Comparison of ENCODE assay signal across 21 cellular contexts in genomic region chr17:8888704-8889302, GRCh38. TPM values are rescaled to one million over a fixed set of nuclear protein-coding genes. Genes with fewer than 3 reads are reported as not detected.
"Had no signal": no experiment of that assay in that cellular context is flagged by ENCODE, and none has a peak within 500 bp of the region (broad histone marks: within the 10 kb centered on the region; RNA-seq: fewer than 3 reads in every experiment).

No MANE protein-coding gene starts in this region.

- H3K9me3 ChIP-seq: adrenal gland, gastrocnemius medialis, left lung, psoas muscle, right lobe of liver had no signal

- H3K27me3 Mint-ChIP-seq: activated CD4-positive, alpha-beta T cell treated with anti-CD3 and anti-CD28 coated beads, Interleukin-2, amount 10 ng/mL, durations not matched to agents 24 days and 14 days; activated T-helper 17 cell treated with anti-CD3 and anti-CD28 coated beads, Interleukin-2, amount 50 U/mL, for 72 hours; effector memory CD8-positive, alpha-beta T cell; memory B cell had no signal

- H3K4me3 Mint-ChIP-seq: activated CD4-positive, alpha-beta T cell treated with anti-CD3 and anti-CD28 coated beads, Interleukin-2, amount 10 ng/mL, durations not matched to agents 24 days and 14 days; activated naive CD4-positive, alpha-beta T cell treated with anti-CD3 and anti-CD28 coated beads for 36 hours; activated T-helper 17 cell treated with anti-CD3 and anti-CD28 coated beads, Interleukin-2, amount 50 U/mL, for 72 hours; effector memory CD8-positive, alpha-beta T cell; memory B cell; nephron; T-helper 2 cell treated with Interferon-gamma antibody and Interleukin-4, amounts not matched to agents 5 μg/mL and 100 μg/mL, for 36 hours had no signal

- H3K4me1 ChIP-seq: adrenal gland, gastrocnemius medialis, left lung, psoas muscle, right lobe of liver had no signal

- H3K27ac Mint-ChIP-seq: activated CD4-positive, alpha-beta T cell treated with anti-CD3 and anti-CD28 coated beads, Interleukin-2, amount 10 ng/mL, durations not matched to agents 24 days and 14 days; activated naive CD4-positive, alpha-beta T cell treated with anti-CD3 and anti-CD28 coated beads for 36 hours; activated T-helper 17 cell treated with anti-CD3 and anti-CD28 coated beads, Interleukin-2, amount 50 U/mL, for 72 hours; memory B cell; nephron; T-helper 2 cell treated with Interferon-gamma antibody and Interleukin-4, amounts not matched to agents 5 μg/mL and 100 μg/mL, for 36 hours had no signal

- H3K36me3 ChIP-seq: adrenal gland, gastrocnemius medialis, right lobe of liver had no signal

- DNase-seq: activated CD4-positive, alpha-beta T cell treated with anti-CD3 and anti-CD28 coated beads, Interleukin-2, amount 10 ng/mL, durations not matched to agents 24 days and 14 days; activated CD4-positive, CD25-positive, alpha-beta regulatory T cell; activated naive CD4-positive, alpha-beta T cell treated with anti-CD3 and anti-CD28 coated beads for 36 hours; effector memory CD8-positive, alpha-beta T cell; gastrocnemius medialis; left lung; psoas muscle; stimulated activated CD4-positive, alpha-beta T cell treated with anti-CD3 and anti-CD28 coated beads, Interleukin-4, amount 100 ng/mL, for 4 hours; stimulated activated CD8-positive, alpha-beta memory T cell treated with anti-CD3 and anti-CD28 coated beads, Interleukin-4, amount 100 ng/mL, for 48 hours; stimulated activated naive CD8-positive, alpha-beta T cell treated with anti-CD3 and anti-CD28 coated beads, Interleukin-15, Interleukin-2, amounts not matched to agents 100 U/mL and 50 U/mL, for 24 hours had no signal

- H3K4me3 ChIP-seq: adrenal gland, gastrocnemius medialis, left lung, psoas muscle, right lobe of liver, smooth muscle cell had no signal

- H3K27me3 ChIP-seq: adrenal gland, gastrocnemius medialis, right lobe of liver had no signal

- ATAC-seq: activated T-helper 17 cell treated with anti-CD3 and anti-CD28 coated beads, Interleukin-2, amount 50 U/mL, for 72 hours; effector memory CD8-positive, alpha-beta T cell; gastrocnemius medialis; psoas muscle; stimulated activated naive CD8-positive, alpha-beta T cell treated with anti-CD3 and anti-CD28 coated beads, Interleukin-15, Interleukin-2, amounts not matched to agents 100 U/mL and 50 U/mL, for 24 hours had no signal

- H3K27ac ChIP-seq: adrenal gland, epithelial cell of prostate, gastrocnemius medialis, left lung, psoas muscle, right lobe of liver had no signal

- H3K9me3 Mint-ChIP-seq: activated CD4-positive, alpha-beta T cell treated with anti-CD3 and anti-CD28 coated beads, Interleukin-2, amount 10 ng/mL, durations not matched to agents 24 days and 14 days; activated naive CD4-positive, alpha-beta T cell treated with anti-CD3 and anti-CD28 coated beads for 36 hours; activated T-helper 17 cell treated with anti-CD3 and anti-CD28 coated beads, Interleukin-2, amount 50 U/mL, for 72 hours; effector memory CD8-positive, alpha-beta T cell; memory B cell; nephron; T-helper 2 cell treated with Interferon-gamma antibody and Interleukin-4, amounts not matched to agents 5 μg/mL and 100 μg/mL, for 36 hours had no signal

- H3K4me2 ChIP-seq: smooth muscle cell had no signal

RNA-seq across cellular contexts. Expression of gene PIK3R6, which starts 21.3 kb away (rescaled TPM):
- total RNA-seq: chondrocyte, dermis blood vessel endothelial cell, osteocyte, smooth muscle cell had no signal
- polyA plus RNA-seq: smooth muscle cell had no signal
